8 cellular contexts compared by ENCODE assay signal in genomic region chr1:99645699-99646531, GRCh38. TPM values are rescaled to one million over a fixed set of nuclear protein-coding genes. Genes with fewer than 3 reads are reported as not detected.
A peak's percentile ranks its signal among the peaks of the same experiment; 100 is the strongest.
DNase-seq lines count a peak whose midpoint lies in the region; TF ChIP-seq lines count a peak whose summit lies in the region.

A gene with protein sequence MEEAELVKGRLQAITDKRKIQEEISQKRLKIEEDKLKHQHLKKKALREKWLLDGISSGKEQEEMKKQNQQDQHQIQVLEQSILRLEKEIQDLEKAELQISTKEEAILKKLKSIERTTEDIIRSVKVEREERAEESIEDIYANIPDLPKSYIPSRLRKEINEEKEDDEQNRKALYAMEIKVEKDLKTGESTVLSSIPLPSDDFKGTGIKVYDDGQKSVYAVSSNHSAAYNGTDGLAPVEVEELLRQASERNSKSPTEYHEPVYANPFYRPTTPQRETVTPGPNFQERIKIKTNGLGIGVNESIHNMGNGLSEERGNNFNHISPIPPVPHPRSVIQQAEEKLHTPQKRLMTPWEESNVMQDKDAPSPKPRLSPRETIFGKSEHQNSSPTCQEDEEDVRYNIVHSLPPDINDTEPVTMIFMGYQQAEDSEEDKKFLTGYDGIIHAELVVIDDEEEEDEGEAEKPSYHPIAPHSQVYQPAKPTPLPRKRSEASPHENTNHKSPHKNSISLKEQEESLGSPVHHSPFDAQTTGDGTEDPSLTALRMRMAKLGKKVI (plus strand): TSS chr1:99646113. CDS start chr1:99646318, 205 bp downstream.

- no peaks in the 10 kb centered on the region for H3K27me3 ChIP-seq in BE2C
- H3K27me3 ChIP-seq in esophagus (ENCODE audit: control insufficient read depth in 1 of 2, insufficient read depth in 2 of 2, low read length in 2 of 2): no peaks in the 10 kb centered on the region
- H3K27me3 ChIP-seq in neural cell (ENCODE audit: insufficient read depth, low read depth, low read length): no peaks in the 10 kb centered on the region

- peak within 1 kb of the TSS; percentile 64 for H3K9ac ChIP-seq in neural cell (ENCODE audit: low read length)

- H2AFZ ChIP-seq in neural cell (ENCODE audit: low read depth, low read length): no peak within 1 kb of the TSS

- no peaks in the 10 kb centered on the region for H4K20me1 ChIP-seq in neural cell (ENCODE audit: insufficient read depth)

- TF ChIP-seq RAD21 in neural cell (conservative IDR thresholded peaks at IDR 0.05): peak; percentile 34

- H3F3A ChIP-seq in neural cell (ENCODE audit: insufficient read depth, low read length, poor library complexity, severe bottlenecking): peaks cover 3% of the 10 kb centered on the region

- H3K36me3 ChIP-seq in BE2C (no peaks in the 10 kb centered on the region), esophagus (ENCODE audit: control insufficient read depth in 2 of 2, insufficient read depth in 2 of 2, low read length in 1 of 2) (no peaks in the 10 kb centered on the region), neural cell (ENCODE audit: insufficient read depth, low read length) (no peaks in the 10 kb centered on the region)

- H3K9me2 ChIP-seq in neural cell (ENCODE audit: insufficient read depth, low read length): no peaks in the 10 kb centered on the region

- peak within 1 kb of the TSS; percentile 71 for H3K4me3 ChIP-seq in BE2C (ENCODE audit: low read depth, low read length)
- peak within 1 kb of the TSS; percentile 64 to 65 for H3K4me3 ChIP-seq in esophagus (ENCODE audit: low read depth in 1 of 2, low read length in 2 of 2)
- H3K4me3 ChIP-seq in neural cell (ENCODE audit: low read length): peak within 1 kb of the TSS; percentile 69

- TF ChIP-seq EP300 in neural cell (conservative IDR thresholded peaks at IDR 0.05; ENCODE audit: poor library complexity, severe bottlenecking): peak; percentile 75

- H3K9me3 ChIP-seq in BE2C (no peaks in the 10 kb centered on the region), esophagus (ENCODE audit: control insufficient read depth in 2 of 2, insufficient read depth in 1 of 2, low read depth in 1 of 2, low read length in 1 of 2) (no peaks in the 10 kb centered on the region), neural cell (ENCODE audit: low read length) (no peaks in the 10 kb centered on the region)

- H3K4me2 ChIP-seq in neural cell (ENCODE audit: low read length): peak within 1 kb of the TSS; percentile 29

- H3K27ac ChIP-seq in esophagus (ENCODE audit: low read depth in 2 of 2, low read length in 1 of 2) (peak within 1 kb of the TSS; percentile 97 to 98), neural cell (ENCODE audit: low read length) (peak within 1 kb of the TSS; percentile 68)

- 10 to 17% methylated on average over 17 of the region's 17 CpGs for WGBS in esophagus, 2 donors

- TF ChIP-seq CTCF in BE2C (IDR thresholded peaks at IDR 0.05; ENCODE audit: low read depth, low read length) (no peak), neural cell (IDR thresholded peaks at IDR 0.05; ENCODE audit: poor library complexity, severe bottlenecking) (no peak)

- H3K4me1 ChIP-seq in BE2C (peaks cover 13% of the 10 kb centered on the region; the same call in 1 of the 2 replicates), esophagus (ENCODE audit: control insufficient read depth in 2 of 2, insufficient read depth in 2 of 2, low read length in 1 of 2) (peaks cover 0 to 3% of the 10 kb centered on the region in 2 donors)

- DNase-seq in BE2C (peak; percentile 78), NCI-H69 (lab: John Stamatoyannopoulos, UW) (peak; percentile 60), ecto neural progenitor cell (ENCODE audit: low spot score) (no peak), activated T-cell treated with anti-CD3 and anti-CD28 coated beads for 4 hours (no peak), NAMALWA (ENCODE audit: low spot score) (no peak)
- no peak for DNase-seq in activated T-cell treated with anti-CD3 and anti-CD28 coated beads, Interleukin-2, amount 50 U/mL, for 48 hours

- H3K79me2 ChIP-seq in neural cell (replicated peaks; ENCODE audit: insufficient read depth, low read length): no peaks in the 10 kb centered on the region

TF ChIP-seq in neural cell, 6 proteins besides CTCF, POLR2A, EP300 and RAD21:
- peak; percentile 67 for TF ChIP-seq POLR2AphosphoS5 (IDR thresholded peaks at IDR 0.05)
- no peak for TF ChIP-seq EZH2 (IDR thresholded peaks at IDR 0.05; ENCODE audit: borderline replicate concordance, insufficient read depth, low read length, poor library complexity, severe bottlenecking)
- TF ChIP-seq MXI1 (conservative IDR thresholded peaks at IDR 0.05; ENCODE audit: poor library complexity, severe bottlenecking): peak; percentile 40
- peak; percentile 32 for TF ChIP-seq SMC3 (conservative IDR thresholded peaks at IDR 0.05; ENCODE audit: poor library complexity)

RNA-seq across cellular contexts. Expression of the gene that starts here (rescaled TPM):
- 1.1 TPM for polyA plus RNA-seq in BE2C (2012; ENCODE audit: insufficient read depth, insufficient read length, low read depth)
- polyA plus RNA-seq in esophagus (10 to 100 TPM; 18.3 to 35.9 TPM), neural cell (19.4 and 20.6 TPM in 2 replicates)
- polyA minus RNA-seq in neural cell: 20.8 and 21.9 TPM in 2 replicates

Comparison
In these comparisons a context has a peak if more than half of its experiments do, and no peak if none do; other contexts are left out.
1. DNase-seq: peak in BE2C (single experiment) and NCI-H69 (single experiment); none in ecto neural progenitor cell (single experiment), activated T-cell treated with anti-CD3 and anti-CD28 coated beads for 4 hours (single experiment), activated T-cell treated with anti-CD3 and anti-CD28 coated beads, Interleukin-2, amount 50 U/mL, for 48 hours (0 of 2) and NAMALWA (single experiment).
2. Peak in every context shown above with its lines, with median percentiles within 50 percentile points of each other: H3K4me3 ChIP-seq.